Comparison of ENCODE assay signal across 8 cellular contexts in genomic region chr11:10809373-10810199, GRCh38. TPM values are rescaled to one million over a fixed set of nuclear protein-coding genes. Genes with fewer than 3 reads are reported as not detected.
DNase-seq lines count a peak whose midpoint lies in the region; ATAC-seq, FAIRE-seq and TF ChIP-seq lines count a peak whose summit lies in the region.

No MANE protein-coding gene starts in this region.

- H3K4me1 ChIP-seq in keratinocyte (ENCODE audit: control insufficient read depth, extremely low read depth, insufficient read depth, low read length), result peaks cover 25% of the 10 kb centered on the region

- H2AFZ ChIP-seq in keratinocyte (ENCODE audit: control insufficient read depth, low read length), result peak overlapping the region; percentile 95

- FAIRE-seq in bronchial epithelial cell (lab: Jason Lieb, UNC), result no peak
- FAIRE-seq in keratinocyte (lab: Jason Lieb, UNC), result no peak

- peak overlapping the region; percentile 99 for H3K9ac ChIP-seq in keratinocyte (ENCODE audit: control insufficient read depth, extremely low read depth, insufficient read depth, low read length)

- H3K27ac ChIP-seq in C4-2B (peak overlapping the region; percentile 100), keratinocyte (ENCODE audit: control insufficient read depth, insufficient read depth, low read length) (peak overlapping the region; percentile 95)

- H3K9me1 ChIP-seq in keratinocyte (ENCODE audit: control insufficient read depth, extremely low read depth, insufficient read depth, low read length), result peaks cover 2% of the 10 kb centered on the region

- dilution Hi-C loops in keratinocyte (cut with MboI; ENCODE audit: extremely low pct_ligation_motif_present, low sequenced_read_pairs), result no loop called here

- no peaks in the 10 kb centered on the region for H3K9me3 ChIP-seq in keratinocyte (ENCODE audit: control insufficient read depth, low read depth, low read length)

- H3K36me3 ChIP-seq in bronchial epithelial cell (ENCODE audit: control insufficient read depth, insufficient read depth, low read length) (peaks cover 9% of the 10 kb centered on the region), keratinocyte (ENCODE audit: control insufficient read depth in 2 of 2, extremely low read depth in 1 of 2, insufficient read depth in 2 of 2, low read length in 2 of 2) (peaks cover 8 to 31% of the 10 kb centered on the region in 2 experiments)

- H3K27me3 ChIP-seq in bronchial epithelial cell (ENCODE audit: control insufficient read depth, insufficient read depth, low read length) (no peaks in the 10 kb centered on the region), keratinocyte (ENCODE audit: control insufficient read depth, extremely low read depth, insufficient read depth, low read length) (no peaks in the 10 kb centered on the region)

- peak; percentile 29 for ATAC-seq in GM18909 (IDR thresholded peaks at IDR 0.05; ENCODE audit: poor library complexity, unreplicated experiment)
- peak; percentile 17 for ATAC-seq in HG03108 (IDR thresholded peaks at IDR 0.05; ENCODE audit: unreplicated experiment)

- peak overlapping the region; percentile 72 for H3K4me2 ChIP-seq in keratinocyte (ENCODE audit: control insufficient read depth, extremely low read depth, insufficient read depth, low read depth, low read length)

- TF ChIP-seq CTCF in C4-2B (conservative IDR thresholded peaks at IDR 0.05), result no peak
- TF ChIP-seq CTCF in bronchial epithelial cell (IDR thresholded peaks at IDR 0.05; ENCODE audit: insufficient read depth, low read length, severe bottlenecking), result no peak
- TF ChIP-seq CTCF in keratinocyte (optimal IDR thresholded peaks at IDR 0.05 in 1 of 3, IDR thresholded peaks at IDR 0.05 in 1 of 3, conservative IDR thresholded peaks at IDR 0.05 in 1 of 3; ENCODE audit: extremely low read depth in 1 of 3, insufficient read depth in 2 of 3, low read length in 3 of 3), result no peak

- DNase-seq in RPMI7951 (ENCODE audit: low read depth) (peak; percentile 82), bronchial epithelial cell (ENCODE audit: low read depth) (peak; percentile 63), keratinocyte (ENCODE audit: low read depth, low spot score) (no peak), GF-D8 (lab: John Stamatoyannopoulos, UW) (no peak)
- DNase-seq in stimulated activated CD4-positive, alpha-beta T cell treated with anti-CD3 and anti-CD28 coated beads, Interleukin-2, amount 100 ng/mL, for 24 hours, result peak; percentile 51 to 59

- H3K79me2 ChIP-seq in keratinocyte (ENCODE audit: control insufficient read depth, insufficient read depth, low read length), result peaks cover 39% of the 10 kb centered on the region

- H3K4me3 ChIP-seq in bronchial epithelial cell (ENCODE audit: low read depth, low read length) (peak overlapping the region; percentile 93), keratinocyte (ENCODE audit: control insufficient read depth in 2 of 3, extremely low read depth in 1 of 3, insufficient read depth in 2 of 3, low read depth in 1 of 3, low read length in 3 of 3) (peak overlapping the region; percentile 75 to 98 (median 88))

- H4K20me1 ChIP-seq in keratinocyte (ENCODE audit: control insufficient read depth, extremely low read depth, insufficient read depth, low read length), result peaks cover 19% of the 10 kb centered on the region

RNA-seq across cellular contexts. Expression of gene EIF4G2, which starts 0.9 kb away (rescaled TPM):
- 645 and 752 TPM in 2 replicates for total RNA-seq in RPMI7951 (2014; rRNA removed; shearing (Covaris generic))
- total RNA-seq in bronchial epithelial cell, result 384 and 624 TPM in 2 replicates
- 502 to 643 TPM (median 628 TPM) in 3 replicates for polyA plus RNA-seq in keratinocyte
- polyA plus RNA-seq in keratinocyte (2011; ENCODE audit: low read depth), result 1,039 TPM
- 397 and 918 TPM in 2 replicates for polyA plus RNA-seq in keratinocyte (2011; cell fraction: cytosol; rRNA removed)
- polyA plus RNA-seq in keratinocyte (2011; cell fraction: nucleus; rRNA removed), result 418 and 507 TPM in 2 replicates
- polyA plus RNA-seq in keratinocyte (2012; ENCODE audit: low replicate concordance), result 358 and 479 TPM in 2 replicates
- 448 to 733 TPM (median 701 TPM) in 3 replicates for polyA minus RNA-seq in keratinocyte
- 465 TPM for polyA minus RNA-seq in keratinocyte (2011; cell fraction: cytosol; rRNA and poly(A)+ RNA removed)
- 235 and 415 TPM in 2 replicates for polyA minus RNA-seq in keratinocyte (2011; cell fraction: nucleus; rRNA and poly(A)+ RNA removed)

RNA-seq across cellular contexts. Expression of gene ZBED5, which starts 48.3 kb away (rescaled TPM):
- 29.1 and 43.0 TPM in 2 replicates for total RNA-seq in RPMI7951 (2014; rRNA removed; shearing (Covaris generic))
- total RNA-seq in bronchial epithelial cell, result 19.5 and 32.9 TPM in 2 replicates
- 33.0 to 85.0 TPM (median 75.1 TPM) in 3 replicates for polyA plus RNA-seq in keratinocyte
- 10.8 TPM for polyA plus RNA-seq in keratinocyte (2011; ENCODE audit: low read depth)
- 18.9 and 48.6 TPM in 2 replicates for polyA plus RNA-seq in keratinocyte (2011; cell fraction: cytosol; rRNA removed)
- polyA plus RNA-seq in keratinocyte (2011; cell fraction: nucleus; rRNA removed), result 101 and 129 TPM in 2 replicates
- 19.3 and 20.8 TPM in 2 replicates for polyA plus RNA-seq in keratinocyte (2012; ENCODE audit: low replicate concordance)
- 100 to 141 TPM (median 115 TPM) in 3 replicates for polyA minus RNA-seq in keratinocyte
- polyA minus RNA-seq in keratinocyte (2011; cell fraction: cytosol; rRNA and poly(A)+ RNA removed), result 22.6 TPM
- 68.4 and 106 TPM in 2 replicates for polyA minus RNA-seq in keratinocyte (2011; cell fraction: nucleus; rRNA and poly(A)+ RNA removed)

RNA-seq across cellular contexts. Expression of gene CTR9, which starts 58.5 kb away (rescaled TPM):
- 21.1 and 22.7 TPM in 2 replicates for total RNA-seq in RPMI7951 (2014; rRNA removed; shearing (Covaris generic))
- 16.8 and 24.7 TPM in 2 replicates for total RNA-seq in bronchial epithelial cell
- 12.2 to 21.8 TPM (median 15.5 TPM) in 3 replicates for polyA plus RNA-seq in keratinocyte
- polyA plus RNA-seq in keratinocyte (2011; ENCODE audit: low read depth), result 49.4 TPM
- polyA plus RNA-seq in keratinocyte (2011; cell fraction: cytosol; rRNA removed), result 10.9 and 15.5 TPM in 2 replicates
- 22.6 and 27.0 TPM in 2 replicates for polyA plus RNA-seq in keratinocyte (2011; cell fraction: nucleus; rRNA removed)
- 20.8 and 24.0 TPM in 2 replicates for polyA plus RNA-seq in keratinocyte (2012; ENCODE audit: low replicate concordance)
- 5.9 to 20.3 TPM (median 17.7 TPM) in 3 replicates for polyA minus RNA-seq in keratinocyte
- polyA minus RNA-seq in keratinocyte (2011; cell fraction: cytosol; rRNA and poly(A)+ RNA removed), result 13.0 TPM
- 12.7 and 36.9 TPM in 2 replicates for polyA minus RNA-seq in keratinocyte (2011; cell fraction: nucleus; rRNA and poly(A)+ RNA removed)

Comparison
In these comparisons a context has a peak if more than half of its experiments do, and no peak if none do; other contexts are left out.
1. DNase-seq: peak in RPMI7951 (single experiment), bronchial epithelial cell (single experiment) and stimulated activated CD4-positive, alpha-beta T cell treated with anti-CD3 and anti-CD28 coated beads, Interleukin-2, amount 100 ng/mL, for 24 hours (2 of 2); none in keratinocyte (single experiment) and GF-D8 (single experiment).